Comparison of ENCODE assay signal across 10 cellular contexts in the genomic region with DNA sequence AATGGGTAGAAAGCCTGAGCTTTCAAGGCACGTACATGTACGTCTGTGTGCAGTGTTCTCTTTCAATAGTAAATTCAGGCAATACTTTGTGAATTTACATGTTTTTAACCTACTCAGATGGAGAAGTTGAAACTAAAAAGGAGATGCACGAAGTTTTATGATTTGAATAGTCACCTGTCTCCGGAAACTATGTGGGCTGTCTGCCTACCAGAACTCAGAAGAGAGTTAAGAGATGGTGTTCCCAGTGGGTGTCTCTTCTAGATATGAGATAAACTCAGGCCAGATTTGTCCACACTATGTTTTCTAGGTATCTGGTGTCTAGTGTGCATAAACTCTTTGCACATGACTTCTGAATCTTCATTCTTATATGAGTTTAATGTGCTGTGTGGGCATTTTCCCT.
DNase-seq lines count a peak whose midpoint lies in the region; ATAC-seq and TF ChIP-seq lines count a peak whose summit lies in the region.
"Had no signal": no experiment of that assay in that cellular context is flagged by ENCODE, and none has a peak within 500 bp of the region (broad histone marks: within the 10 kb centered on the region; RNA-seq: fewer than 3 reads in every experiment).

No MANE protein-coding gene starts in this region.

- TF ChIP-seq CTCF in GM10248 (IDR thresholded peaks at IDR 0.05; ENCODE audit: control extremely low read depth, extremely low read depth, low read depth, missing control alignments): no peak

- intact Hi-C loops in activated T-helper 2 cell treated with anti-CD3 and anti-CD28 coated beads, Interferon-gamma antibody, Interleukin-2, Interleukin-4, amounts not matched to agents 10 μg/mL and 5 μg/mL and 100 μg/mL, durations not matched to agents 14 hours and 24 hours and 36 hours (cut with micrococcal nuclease): loop anchor here (1.0 to 2.0 kb wide), 9 partner anchors 23 to 230 kb away; no protein-coding TSS in a partner anchor

- POLR2A ChIA-PET in GM10248 (lab: Yijun Ruan, JAX): no interaction called here

- peak overlapping the region; percentile 52 for H3K4me3 Mint-ChIP-seq in activated T-helper 2 cell treated with anti-CD3 and anti-CD28 coated beads, Interferon-gamma antibody, Interleukin-2, Interleukin-4, amounts not matched to agents 10 μg/mL and 5 μg/mL and 100 μg/mL, durations not matched to agents 14 hours and 24 hours and 36 hours (ENCODE audit: low read depth)

- H3K27ac Mint-ChIP-seq in activated T-helper 2 cell treated with anti-CD3 and anti-CD28 coated beads, Interferon-gamma antibody, Interleukin-2, Interleukin-4, amounts not matched to agents 10 μg/mL and 5 μg/mL and 100 μg/mL, durations not matched to agents 14 hours and 24 hours and 36 hours: peak overlapping the region; percentile 96

- H3K4me1 Mint-ChIP-seq in activated T-helper 2 cell treated with anti-CD3 and anti-CD28 coated beads, Interferon-gamma antibody, Interleukin-2, Interleukin-4, amounts not matched to agents 10 μg/mL and 5 μg/mL and 100 μg/mL, durations not matched to agents 14 hours and 24 hours and 36 hours (ENCODE audit: low read depth): peaks cover 79% of the 10 kb centered on the region

- DNase-seq in GM10248 (ENCODE audit: extremely low spot score): peak; percentile 28
- DNase-seq in activated T-helper 2 cell treated with anti-CD3 and anti-CD28 coated beads, Interferon-gamma antibody, Interleukin-2, Interleukin-4, amounts not matched to agents 10 μg/mL and 5 μg/mL and 100 μg/mL, durations not matched to agents 14 hours and 24 hours and 36 hours (ENCODE audit: low spot score): no peak
- no peak for DNase-seq in effector CD4-positive, alpha-beta T cell
- no peak for DNase-seq in amniotic stem cell (lab: John Stamatoyannopoulos, UW)
- DNase-seq in NCI-H1930 (lab: John Stamatoyannopoulos, UW): no peak
- DNase-seq in DMS79 (lab: John Stamatoyannopoulos, UW): no peak
- DNase-seq: Caco-2, hypothalamus had no signal

- CTCF ChIA-PET in GM10248 (lab: Yijun Ruan, JAX): interaction anchor here (0.9 to 1.3 kb wide), 2 partner anchors 10 to 173 kb away, joined by 3 read pairs; no protein-coding TSS in a partner anchor

- H3K27me3 Mint-ChIP-seq in activated T-helper 2 cell treated with anti-CD3 and anti-CD28 coated beads, Interferon-gamma antibody, Interleukin-2, Interleukin-4, amounts not matched to agents 10 μg/mL and 5 μg/mL and 100 μg/mL, durations not matched to agents 14 hours and 24 hours and 36 hours (ENCODE audit: low read depth): no peaks in the 10 kb centered on the region

- ATAC-seq in GM19452 (IDR thresholded peaks at IDR 0.05; ENCODE audit: unreplicated experiment): peak; percentile 84
- peak; percentile 79 for ATAC-seq in HG03095 (IDR thresholded peaks at IDR 0.05; ENCODE audit: unreplicated experiment)

- H3K9me3 Mint-ChIP-seq in activated T-helper 2 cell treated with anti-CD3 and anti-CD28 coated beads, Interferon-gamma antibody, Interleukin-2, Interleukin-4, amounts not matched to agents 10 μg/mL and 5 μg/mL and 100 μg/mL, durations not matched to agents 14 hours and 24 hours and 36 hours: no peaks in the 10 kb centered on the region

- peaks cover 20% of the 10 kb centered on the region for H3K36me3 Mint-ChIP-seq in activated T-helper 2 cell treated with anti-CD3 and anti-CD28 coated beads, Interferon-gamma antibody, Interleukin-2, Interleukin-4, amounts not matched to agents 10 μg/mL and 5 μg/mL and 100 μg/mL, durations not matched to agents 14 hours and 24 hours and 36 hours (ENCODE audit: low read depth)
